9 cellular contexts compared by ENCODE assay signal in genomic region chr19:43474487-43474886, GRCh38. TPM values are rescaled to one million over a fixed set of nuclear protein-coding genes. Genes with fewer than 3 reads are reported as not detected.
DNase-seq lines count a peak whose midpoint lies in the region; ATAC-seq, FAIRE-seq and TF ChIP-seq lines count a peak whose summit lies in the region.
"Had no signal": no experiment of that assay in that cellular context is flagged by ENCODE, and none has a peak within 500 bp of the region (broad histone marks: within the 10 kb centered on the region; RNA-seq: fewer than 3 reads in every experiment).

No MANE protein-coding gene starts in this region.

- peak overlapping the region in 3 of 11 experiments; percentile 26 to 27 (median 27); a peak in 3 of 22 replicates for H3K9ac ChIP-seq in BLaER1 treated with 17β-estradiol and CSF1 and Interleukin-3, amounts not matched to agents 10 nM and 100 nM
- H3K9ac ChIP-seq in NT2/D1 (ENCODE audit: insufficient read length, low read depth) (peak overlapping the region; percentile 64), endothelial cell of umbilical vein (replicated peaks; ENCODE audit: extremely low read depth, insufficient read depth, low read length) (peak overlapping the region; percentile 67)

- FAIRE-seq in endothelial cell of umbilical vein (lab: Jason Lieb, UNC): no peak

- no peaks in the 10 kb centered on the region for H3K79me2 ChIP-seq in endothelial cell of umbilical vein (ENCODE audit: control insufficient read depth, insufficient read depth, low read length)
- no peaks in the 10 kb centered on the region for H3K79me2 ChIP-seq in osteoblast (ENCODE audit: insufficient read depth, low read length)

- no peak for TF ChIP-seq POLR2A in endothelial cell of umbilical vein (IDR thresholded peaks at IDR 0.05; ENCODE audit: low read depth, low read length)

- TF ChIP-seq CTCF in endothelial cell of umbilical vein (IDR thresholded peaks at IDR 0.05; ENCODE audit: extremely low read depth in 1 of 2, insufficient read depth in 1 of 2, low read depth in 1 of 2, low read length in 2 of 2): no peak
- TF ChIP-seq CTCF in osteoblast (IDR thresholded peaks at IDR 0.05; ENCODE audit: extremely low read depth, low read depth, low read length): no peak
- TF ChIP-seq CTCF in A673 (conservative IDR thresholded peaks at IDR 0.05; ENCODE audit: low read depth, low read length): no peak

- BruUV-seq in endothelial cell of umbilical vein (replicated peaks; lab: Mats Ljungman, UMichigan): no TSS peak
- no TSS peak for BruUV-seq in A673 (replicated peaks; lab: Mats Ljungman, UMichigan)

- H3K9me1 ChIP-seq in endothelial cell of umbilical vein (replicated peaks; ENCODE audit: control insufficient read depth, extremely low read depth, insufficient read depth, low read length): no peaks in the 10 kb centered on the region

- peaks cover 0 to 24% (median 11%) of the 10 kb centered on the region in 11 experiments; a peak in 14 of 22 replicates for H3K36me3 ChIP-seq in BLaER1 treated with 17β-estradiol and CSF1 and Interleukin-3, amounts not matched to agents 10 nM and 100 nM
- H3K36me3 ChIP-seq in NT2/D1 (ENCODE audit: insufficient read depth, insufficient read length, low read length) (no peaks in the 10 kb centered on the region), endothelial cell of umbilical vein (ENCODE audit: control insufficient read depth in 2 of 2, extremely low read depth in 1 of 2, insufficient read depth in 2 of 2, low read length in 2 of 2) (peaks cover 0 to 2% of the 10 kb centered on the region in 2 experiments), osteoblast (ENCODE audit: insufficient read depth, low read length) (peaks cover 6% of the 10 kb centered on the region), A673 (ENCODE audit: insufficient read depth, low read length, poor library complexity, severe bottlenecking) (no peaks in the 10 kb centered on the region)

- H3K27ac ChIP-seq in BLaER1 treated with 17β-estradiol and CSF1 and Interleukin-3, amounts not matched to agents 10 nM and 100 nM: peak overlapping the region in 1 of 11 experiments; percentile 46; a peak in 3 of 22 replicates
- H3K27ac ChIP-seq in endothelial cell of umbilical vein (ENCODE audit: insufficient read depth, low read depth, low read length): no peak overlapping the region
- H3K27ac ChIP-seq in osteoblast (ENCODE audit: low read depth, low read length): no peak overlapping the region
- no peak overlapping the region for H3K27ac ChIP-seq in A673 (ENCODE audit: low read depth, low read length, poor library complexity, severe bottlenecking)

- DNase-seq in NT2/D1 (ENCODE audit: low read depth, low spot score): no peak
- no peak for DNase-seq in endothelial cell of umbilical vein (ENCODE audit: low read depth, low spot score)
- no peak for DNase-seq in osteoblast (ENCODE audit: insufficient read length, low spot score, missing footprints)
- no peak for DNase-seq in NCI-H1436 treated with DMSO at 0.1 percent for 48 hours (lab: John Stamatoyannopoulos, UW)
- no peak for DNase-seq in A673 (ENCODE audit: low spot score)
- DNase-seq in activated CD4-positive, CD25-positive, alpha-beta regulatory T cell (lab: John Stamatoyannopoulos, UW): no peak

- intact Hi-C loops in endothelial cell of umbilical vein (cut with micrococcal nuclease): no loop called here
- intact Hi-C loops in A673 (cut with micrococcal nuclease; ENCODE audit: unreplicated experiment): no loop called here

- H3K4me2 ChIP-seq in BLaER1 treated with 17β-estradiol and CSF1 and Interleukin-3, amounts not matched to agents 10 nM and 100 nM: peak overlapping the region; percentile 70 to 89 (median 79)
- H3K4me2 ChIP-seq in endothelial cell of umbilical vein (ENCODE audit: insufficient read depth, low read length) (peak overlapping the region; percentile 94), osteoblast (ENCODE audit: insufficient read depth, low read length) (peak overlapping the region; percentile 68)

- peak overlapping the region in 4 of 10 experiments; percentile 49 to 65 (median 52); a peak in 2 of 20 replicates for H3K4me3 ChIP-seq in BLaER1 treated with 17β-estradiol and CSF1 and Interleukin-3, amounts not matched to agents 10 nM and 100 nM
- H3K4me3 ChIP-seq in NT2/D1 (ENCODE audit: insufficient read length, low read depth) (no peak overlapping the region), endothelial cell of umbilical vein (replicated peaks in 1 of 3; ENCODE audit: insufficient read depth in 1 of 3, low read depth in 1 of 3, low read length in 3 of 3) (no peak overlapping the region), osteoblast (ENCODE audit: insufficient read depth, low read length) (no peak overlapping the region), A673 (ENCODE audit: low read depth, low read length, poor library complexity, severe bottlenecking) (no peak overlapping the region)

- no peaks in the 10 kb centered on the region for H3K27me3 ChIP-seq in BLaER1 treated with 17β-estradiol and CSF1 and Interleukin-3, amounts not matched to agents 10 nM and 100 nM
- peaks cover 9% of the 10 kb centered on the region for H3K27me3 ChIP-seq in NT2/D1 (ENCODE audit: insufficient read depth, insufficient read length)
- H3K27me3 ChIP-seq in endothelial cell of umbilical vein (ENCODE audit: control insufficient read depth in 2 of 2, insufficient read depth in 2 of 2, low read length in 2 of 2): no peaks in the 10 kb centered on the region
- no peaks in the 10 kb centered on the region for H3K27me3 ChIP-seq in osteoblast (ENCODE audit: insufficient read depth, low read length)
- H3K27me3 ChIP-seq in A673 (replicated peaks; ENCODE audit: insufficient read depth, low read depth, low read length, poor library complexity): no peaks in the 10 kb centered on the region

- H2AFZ ChIP-seq in endothelial cell of umbilical vein (ENCODE audit: low read depth, low read length) (no peak overlapping the region), osteoblast (ENCODE audit: low read length) (no peak overlapping the region)

- CTCF ChIA-PET in endothelial cell of umbilical vein (lab: Charles Lee): interaction anchor here (1.3 to 2.0 kb wide), 3 partner anchors 11 to 30 kb away, joined by 3 to 6 read pairs (median 3); partner anchors contain the start of gene PHLDB3
- CTCF ChIA-PET in A673 (lab: Charles Lee): no interaction called here

- dilution Hi-C loops in endothelial cell of umbilical vein (cut with MboI; ENCODE audit: extremely low pct_ligation_motif_present, low sequenced_read_pairs): no loop called here

- POLR2A ChIA-PET in endothelial cell of umbilical vein (lab: Charles Lee): no interaction called here
- POLR2A ChIA-PET in A673 (lab: Charles Lee; ENCODE audit: low non-redundant PET): interaction anchor here (0.7 kb wide), 1 partner anchor 62 kb away, joined by 3 read pairs; no protein-coding TSS in a partner anchor

- H3K9me3 ChIP-seq in BLaER1 treated with 17β-estradiol and CSF1 and Interleukin-3, amounts not matched to agents 10 nM and 100 nM (replicated peaks in 1 of 11): no peaks in the 10 kb centered on the region
- no peaks in the 10 kb centered on the region for H3K9me3 ChIP-seq in NT2/D1 (ENCODE audit: insufficient read depth, low read length)
- H3K9me3 ChIP-seq in endothelial cell of umbilical vein (replicated peaks; ENCODE audit: control insufficient read depth, insufficient read depth, low read length): no peaks in the 10 kb centered on the region
- H3K9me3 ChIP-seq in osteoblast (ENCODE audit: low read depth, low read length): no peaks in the 10 kb centered on the region
- H3K9me3 ChIP-seq in A673 (ENCODE audit: low read depth, low read length, poor library complexity, severe bottlenecking): no peaks in the 10 kb centered on the region

- H3K4me1 ChIP-seq in BLaER1 treated with 17β-estradiol and CSF1 and Interleukin-3, amounts not matched to agents 10 nM and 100 nM: peaks cover 13 to 43% (median 37%) of the 10 kb centered on the region in 10 experiments
- peaks cover 2% of the 10 kb centered on the region for H3K4me1 ChIP-seq in NT2/D1 (ENCODE audit: insufficient read depth, insufficient read length)
- peaks cover 11% of the 10 kb centered on the region for H3K4me1 ChIP-seq in endothelial cell of umbilical vein (ENCODE audit: control insufficient read depth, extremely low read depth, insufficient read depth, low read length)
- H3K4me1 ChIP-seq in osteoblast (ENCODE audit: insufficient read depth, low read length): peaks cover 19% of the 10 kb centered on the region
- H3K4me1 ChIP-seq in A673 (ENCODE audit: insufficient read depth, low read length, poor library complexity, severe bottlenecking): peaks cover 7% of the 10 kb centered on the region

- H4K20me1 ChIP-seq in BLaER1 treated with 17β-estradiol and CSF1 and Interleukin-3, amounts not matched to agents 10 nM and 100 nM: no peaks in the 10 kb centered on the region
- H4K20me1 ChIP-seq in endothelial cell of umbilical vein (replicated peaks; ENCODE audit: control insufficient read depth, extremely low read depth, insufficient read depth, low read length): no peaks in the 10 kb centered on the region
- H4K20me1 ChIP-seq in osteoblast (ENCODE audit: insufficient read depth, low read length): no peaks in the 10 kb centered on the region

- no peak for ATAC-seq in HG03039 (IDR thresholded peaks at IDR 0.05; ENCODE audit: unreplicated experiment)

RNA-seq across cellular contexts. Expression of gene LYPD3, which starts 9.1 kb away (rescaled TPM):
- total RNA-seq in endothelial cell of umbilical vein (not detected in 2 replicates), osteoblast (0.88 TPM in 1 of 2 replicates, not detected in the other), A673 (2021) (0.21 and 0.31 TPM in 2 replicates)
- 0.37 and 0.52 TPM in 2 replicates for polyA plus RNA-seq in endothelial cell of umbilical vein
- 0.13 and 0.23 TPM in 2 replicates for polyA plus RNA-seq in endothelial cell of umbilical vein (2011; cell fraction: cytosol; rRNA removed)
- polyA plus RNA-seq in endothelial cell of umbilical vein (2011; cell fraction: nucleus; rRNA removed): 0.13 and 0.17 TPM in 2 replicates
- polyA plus RNA-seq in endothelial cell of umbilical vein (2012): 0.19 and 0.53 TPM in 2 replicates
- polyA minus RNA-seq in endothelial cell of umbilical vein: not detected in 2 replicates
- 5.9 TPM for polyA minus RNA-seq in endothelial cell of umbilical vein (2011; cell fraction: cytosol; rRNA and poly(A)+ RNA removed)
- polyA minus RNA-seq in endothelial cell of umbilical vein (2011; cell fraction: nucleus; rRNA and poly(A)+ RNA removed): not detected in 2 replicates
- total RNA-seq: glomerular endothelial cell had no signal

RNA-seq across cellular contexts. Expression of gene PHLDB3, which starts 30.1 kb away (rescaled TPM):
- total RNA-seq in endothelial cell of umbilical vein: 10.1 and 12.0 TPM in 2 replicates
- polyA plus RNA-seq in endothelial cell of umbilical vein: 5.5 and 5.6 TPM in 2 replicates
- 3.2 and 5.1 TPM in 2 replicates for polyA plus RNA-seq in endothelial cell of umbilical vein (2011; cell fraction: cytosol; rRNA removed)
- 14.0 and 15.0 TPM in 2 replicates for polyA plus RNA-seq in endothelial cell of umbilical vein (2011; cell fraction: nucleus; rRNA removed)
- 5.2 and 12.3 TPM in 2 replicates for polyA plus RNA-seq in endothelial cell of umbilical vein (2012)
- polyA minus RNA-seq in endothelial cell of umbilical vein: 5.2 and 5.6 TPM in 2 replicates
- polyA minus RNA-seq in endothelial cell of umbilical vein (2011; cell fraction: cytosol; rRNA and poly(A)+ RNA removed): 2.2 TPM
- 4.8 and 8.5 TPM in 2 replicates for polyA minus RNA-seq in endothelial cell of umbilical vein (2011; cell fraction: nucleus; rRNA and poly(A)+ RNA removed)
- total RNA-seq in osteoblast: 10.9 and 12.1 TPM in 2 replicates
- total RNA-seq in A673 (2021): 9.0 and 11.2 TPM in 2 replicates

RNA-seq across cellular contexts. Expression of gene ETHE1, which starts 52.5 kb away (rescaled TPM):
- 29.4 and 34.5 TPM in 2 replicates for total RNA-seq in endothelial cell of umbilical vein
- 124 and 165 TPM in 2 replicates for polyA plus RNA-seq in endothelial cell of umbilical vein
- 82.3 and 87.5 TPM in 2 replicates for polyA plus RNA-seq in endothelial cell of umbilical vein (2011; cell fraction: cytosol; rRNA removed)
- polyA plus RNA-seq in endothelial cell of umbilical vein (2011; cell fraction: nucleus; rRNA removed): 31.2 and 41.0 TPM in 2 replicates
- 48.1 and 65.4 TPM in 2 replicates for polyA plus RNA-seq in endothelial cell of umbilical vein (2012)
- 43.6 and 61.6 TPM in 2 replicates for polyA minus RNA-seq in endothelial cell of umbilical vein
- polyA minus RNA-seq in endothelial cell of umbilical vein (2011; cell fraction: cytosol; rRNA and poly(A)+ RNA removed): 29.6 TPM
- 11.5 and 12.4 TPM in 2 replicates for polyA minus RNA-seq in endothelial cell of umbilical vein (2011; cell fraction: nucleus; rRNA and poly(A)+ RNA removed)
- total RNA-seq in osteoblast: 42.7 and 52.1 TPM in 2 replicates
- 8.8 and 15.3 TPM in 2 replicates for total RNA-seq in A673 (2021)

RNA-seq across cellular contexts. Expression of gene ZNF575, which starts 58.5 kb away (rescaled TPM):
- 1.4 and 3.0 TPM in 2 replicates for total RNA-seq in endothelial cell of umbilical vein
- polyA plus RNA-seq in endothelial cell of umbilical vein: 0.57 and 0.80 TPM in 2 replicates
- polyA plus RNA-seq in endothelial cell of umbilical vein (2011; cell fraction: cytosol; rRNA removed): 0.31 and 0.42 TPM in 2 replicates
- polyA plus RNA-seq in endothelial cell of umbilical vein (2011; cell fraction: nucleus; rRNA removed): 0.20 and 0.35 TPM in 2 replicates
- polyA plus RNA-seq in endothelial cell of umbilical vein (2012): 0.94 and 1.8 TPM in 2 replicates
- 0.12 TPM in 1 of 2 replicates, not detected in the other for polyA minus RNA-seq in endothelial cell of umbilical vein
- polyA minus RNA-seq in endothelial cell of umbilical vein (2011; cell fraction: cytosol; rRNA and poly(A)+ RNA removed): not detected
- polyA minus RNA-seq in endothelial cell of umbilical vein (2011; cell fraction: nucleus; rRNA and poly(A)+ RNA removed): 1.2 TPM in 1 of 2 replicates, not detected in the other
- total RNA-seq in osteoblast: 0.29 and 0.72 TPM in 2 replicates
- 2.8 and 3.1 TPM in 2 replicates for total RNA-seq in A673 (2021)
- total RNA-seq: glomerular endothelial cell had no signal

RNA-seq across cellular contexts. Expression of gene TEX101, which starts 59.8 kb away (rescaled TPM):
- not detected in 2 replicates for total RNA-seq in endothelial cell of umbilical vein
- not detected in 2 replicates for polyA plus RNA-seq in endothelial cell of umbilical vein
- not detected in 2 replicates for polyA plus RNA-seq in endothelial cell of umbilical vein (2011; cell fraction: cytosol; rRNA removed)
- not detected in 2 replicates for polyA plus RNA-seq in endothelial cell of umbilical vein (2011; cell fraction: nucleus; rRNA removed)
- polyA plus RNA-seq in endothelial cell of umbilical vein (2012): not detected in 2 replicates
- polyA minus RNA-seq in endothelial cell of umbilical vein: not detected in 2 replicates
- not detected for polyA minus RNA-seq in endothelial cell of umbilical vein (2011; cell fraction: cytosol; rRNA and poly(A)+ RNA removed)
- polyA minus RNA-seq in endothelial cell of umbilical vein (2011; cell fraction: nucleus; rRNA and poly(A)+ RNA removed): not detected in 2 replicates
- not detected in 2 replicates for total RNA-seq in osteoblast
- total RNA-seq in A673 (2021): not detected in 2 replicates
- total RNA-seq: glomerular endothelial cell had no signal
